Comparison of ENCODE assay signal across 7 cellular contexts in the genomic region with DNA sequence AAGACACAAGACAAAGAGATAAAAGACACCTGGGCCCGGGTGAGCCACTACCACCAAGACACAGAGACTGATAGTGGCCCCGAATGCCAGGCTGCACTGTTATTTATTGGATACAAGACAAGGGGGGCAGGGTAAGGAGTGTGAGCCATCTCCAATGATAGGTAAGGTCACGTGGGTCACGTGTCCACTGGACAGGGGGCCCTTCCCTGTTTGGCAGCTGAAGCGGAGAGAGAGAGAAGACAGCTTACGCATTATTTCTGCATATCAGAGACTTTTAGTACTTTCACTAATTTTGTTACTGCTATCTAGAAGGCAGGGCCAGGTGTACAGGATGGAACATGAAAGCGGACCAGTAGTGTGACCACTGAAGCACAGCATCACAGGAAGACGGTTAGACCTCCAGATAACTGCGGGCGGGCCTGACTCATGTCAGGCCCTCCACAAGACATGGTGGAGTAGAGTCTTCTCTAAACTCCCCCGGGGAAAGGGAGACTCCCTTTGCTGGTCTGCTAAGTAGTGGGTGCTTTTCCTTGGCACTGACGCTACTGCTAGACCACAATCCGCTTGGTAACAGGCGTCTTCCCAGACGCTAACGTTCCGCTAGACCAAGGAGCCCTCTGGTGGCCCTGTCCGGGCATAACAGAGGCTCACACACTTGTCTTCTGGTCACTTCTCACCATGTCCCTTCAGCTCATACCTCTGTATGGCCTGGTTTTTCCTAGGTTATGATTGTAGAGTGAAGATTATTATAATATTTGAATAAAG. TPM values are rescaled to one million over a fixed set of nuclear protein-coding genes. Genes with fewer than 3 reads are reported as not detected.
A peak's percentile ranks its signal among the peaks of the same experiment; 100 is the strongest.
DNase-seq lines count a peak whose midpoint lies in the region; ATAC-seq and TF ChIP-seq lines count a peak whose summit lies in the region.
"Not testable (repeated sequence)": the region's sequence is repeated elsewhere in the genome, so short reads cannot be mapped to it uniquely, and the experiment has no call there.

No MANE protein-coding gene starts in this region.

- not testable (repeated sequence) for H3K27ac ChIP-seq in Panc1 (ENCODE audit: low read length); psoas muscle

- POLR2A ChIA-PET in Panc1 (lab: Charles Lee): not testable (repeated sequence)

- not testable (repeated sequence) for ATAC-seq in Panc1, psoas muscle

- not testable (repeated sequence) for H3K36me3 Mint-ChIP-seq in IgD-negative memory B cell; activated T-helper 2 cell treated with anti-CD3 and anti-CD28 coated beads, Interferon-gamma antibody, Interleukin-2, Interleukin-4, amounts not matched to agents 10 μg/mL and 5 μg/mL and 100 μg/mL, durations not matched to agents 14 hours and 24 hours and 36 hours (ENCODE audit: low read depth)
- peaks cover 38% of the 10 kb centered on the region for H3K36me3 Mint-ChIP-seq in endothelial cell (ENCODE audit: low read depth, unreplicated experiment)

- H3K4me1 ChIP-seq in Panc1 (ENCODE audit: control insufficient read depth, insufficient read depth, low read length); psoas muscle: not testable (repeated sequence)

- H3K9me3 Mint-ChIP-seq in IgD-negative memory B cell: not testable (repeated sequence)
- peaks cover 25% of the 10 kb centered on the region for H3K9me3 Mint-ChIP-seq in activated T-helper 2 cell treated with anti-CD3 and anti-CD28 coated beads, Interferon-gamma antibody, Interleukin-2, Interleukin-4, amounts not matched to agents 10 μg/mL and 5 μg/mL and 100 μg/mL, durations not matched to agents 14 hours and 24 hours and 36 hours
- peaks cover 29% of the 10 kb centered on the region for H3K9me3 Mint-ChIP-seq in endothelial cell (ENCODE audit: unreplicated experiment)

- H3K4me3 ChIP-seq in Panc1 (ENCODE audit: low read depth in 2 of 2, low read length in 2 of 2); psoas muscle: not testable (repeated sequence)

- intact Hi-C loops in Panc1 (cut with micrococcal nuclease; ENCODE audit: unreplicated experiment): loop anchor here (10.0 kb wide), 1 partner anchor 298 kb away; no protein-coding TSS in a partner anchor
- intact Hi-C loops in activated T-helper 2 cell treated with anti-CD3 and anti-CD28 coated beads, Interferon-gamma antibody, Interleukin-2, Interleukin-4, amounts not matched to agents 10 μg/mL and 5 μg/mL and 100 μg/mL, durations not matched to agents 14 hours and 24 hours and 36 hours (cut with micrococcal nuclease): not testable (repeated sequence)
- intact Hi-C loops in psoas muscle (cut with DNase I): loop anchor here in 1 of 2 donors (10.0 kb wide), 1 partner anchor 308 kb away; no protein-coding TSS in a partner anchor

- H3K27me3 Mint-ChIP-seq in IgD-negative memory B cell; activated T-helper 2 cell treated with anti-CD3 and anti-CD28 coated beads, Interferon-gamma antibody, Interleukin-2, Interleukin-4, amounts not matched to agents 10 μg/mL and 5 μg/mL and 100 μg/mL, durations not matched to agents 14 hours and 24 hours and 36 hours (ENCODE audit: low read depth): not testable (repeated sequence)
- H3K27me3 Mint-ChIP-seq in endothelial cell (ENCODE audit: unreplicated experiment): peaks cover 12% of the 10 kb centered on the region

- not testable (repeated sequence) for BruUV-seq in Panc1 (replicated peaks; lab: Mats Ljungman, UMichigan)

- in situ Hi-C loops in Panc1 (cut with HindIII; ENCODE audit: low pct_unique_long_range_greater_than_20kb, low sequenced_read_pairs): not testable (repeated sequence)

- WGBS in psoas muscle, 3 donors: 62 to 64% (median 64%) methylated on average over 18 of the region's 18 CpGs

- CTCF ChIA-PET in Panc1 (lab: Charles Lee): interaction anchor here (0.7 kb wide), 1 partner anchor 20 kb away, joined by 5 read pairs; no protein-coding TSS in a partner anchor

- not testable (repeated sequence) for H3K36me3 ChIP-seq in Panc1 (ENCODE audit: control insufficient read depth, insufficient read depth, low read length); psoas muscle (ENCODE audit: insufficient read depth in 1 of 2, low read depth in 1 of 2)

- H3K4me3 Mint-ChIP-seq in IgD-negative memory B cell (peak overlapping the region; percentile 62 to 91 (median 86)), endothelial cell (ENCODE audit: unreplicated experiment) (peak overlapping the region; percentile 38)
- not testable (repeated sequence) for H3K4me3 Mint-ChIP-seq in activated T-helper 2 cell treated with anti-CD3 and anti-CD28 coated beads, Interferon-gamma antibody, Interleukin-2, Interleukin-4, amounts not matched to agents 10 μg/mL and 5 μg/mL and 100 μg/mL, durations not matched to agents 14 hours and 24 hours and 36 hours (ENCODE audit: low read depth)

- DNase-seq in DMS53 treated with DMSO at 0.1 percent for 48 hours (lab: John Stamatoyannopoulos, UW; ENCODE audit: unreplicated experiment) (peak; percentile 79), Panc1 (ENCODE audit: low read depth, low spot score) (peak; percentile 53), endothelial cell (ENCODE audit: low spot score) (peak; percentile 40), iPS-NIHi7 (ENCODE audit: extremely low spot score) (peak; percentile 40), psoas muscle (peak in 1 of 2 donors; percentile 21)
- peak; percentile 11 for DNase-seq in activated T-helper 2 cell treated with anti-CD3 and anti-CD28 coated beads, Interferon-gamma antibody, Interleukin-2, Interleukin-4, amounts not matched to agents 10 μg/mL and 5 μg/mL and 100 μg/mL, durations not matched to agents 14 hours and 24 hours and 36 hours (ENCODE audit: low spot score)

- not testable (repeated sequence) for H3K9me3 ChIP-seq in Panc1 (ENCODE audit: control insufficient read depth, insufficient read depth, low read depth, low read length)
- peaks cover 12% of the 10 kb centered on the region for H3K9me3 ChIP-seq in psoas muscle

- H3K27me3 ChIP-seq in Panc1 (ENCODE audit: control insufficient read depth, insufficient read depth, low read length); psoas muscle (ENCODE audit: insufficient read depth in 3 of 3, low read length in 2 of 3): not testable (repeated sequence)

- peak; percentile 90 for TF ChIP-seq CTCF in Panc1 (IDR thresholded peaks at IDR 0.05)
- TF ChIP-seq CTCF in endothelial cell (IDR thresholded peaks at IDR 0.05; ENCODE audit: unreplicated experiment): peak; percentile 25
- TF ChIP-seq CTCF in psoas muscle (IDR thresholded peaks at IDR 0.05): peak; percentile 35

- H3K27ac Mint-ChIP-seq in IgD-negative memory B cell: peak overlapping the region; percentile 77 to 94 (median 86)
- not testable (repeated sequence) for H3K27ac Mint-ChIP-seq in activated T-helper 2 cell treated with anti-CD3 and anti-CD28 coated beads, Interferon-gamma antibody, Interleukin-2, Interleukin-4, amounts not matched to agents 10 μg/mL and 5 μg/mL and 100 μg/mL, durations not matched to agents 14 hours and 24 hours and 36 hours; endothelial cell (ENCODE audit: unreplicated experiment)

- peaks cover 19 to 31% (median 21%) of the 10 kb centered on the region in 3 donors for H3K4me1 Mint-ChIP-seq in IgD-negative memory B cell
- H3K4me1 Mint-ChIP-seq in activated T-helper 2 cell treated with anti-CD3 and anti-CD28 coated beads, Interferon-gamma antibody, Interleukin-2, Interleukin-4, amounts not matched to agents 10 μg/mL and 5 μg/mL and 100 μg/mL, durations not matched to agents 14 hours and 24 hours and 36 hours (ENCODE audit: low read depth): peaks cover 13% of the 10 kb centered on the region
- H3K4me1 Mint-ChIP-seq in endothelial cell (ENCODE audit: unreplicated experiment): peaks cover 22% of the 10 kb centered on the region

RNA-seq across cellular contexts. Expression of a gene that starts 3.5 kb away (rescaled TPM):
- polyA plus RNA-seq in IgD-negative memory B cell: 10.8 TPM
- total RNA-seq in Panc1 (2021; ENCODE audit: unreplicated experiment): 19.5 TPM
- polyA plus RNA-seq in Panc1 (2012; ENCODE audit: insufficient read length): 7.4 TPM
- total RNA-seq in activated T-helper 2 cell treated with anti-CD3 and anti-CD28 coated beads, Interferon-gamma antibody, Interleukin-2, Interleukin-4, amounts not matched to agents 10 μg/mL and 5 μg/mL and 100 μg/mL, durations not matched to agents 14 hours and 24 hours and 36 hours: 7.3 and 7.7 TPM in 2 replicates
- total RNA-seq in endothelial cell (ENCODE audit: unreplicated experiment): 10.4 TPM
- total RNA-seq in psoas muscle: 1 to 10 TPM; 5.2 to 8.0 (median 6.1) TPM
- polyA plus RNA-seq in psoas muscle: 1 to 10 TPM; 2.4 to 9.0 (median 2.9) TPM

RNA-seq across cellular contexts. Expression of a gene that starts 35.2 kb away (rescaled TPM):
- 14.7 TPM for polyA plus RNA-seq in IgD-negative memory B cell
- total RNA-seq in Panc1 (2021; ENCODE audit: unreplicated experiment): 25.2 TPM
- polyA plus RNA-seq in Panc1 (2012; ENCODE audit: insufficient read length): 6.6 TPM
- total RNA-seq in activated T-helper 2 cell treated with anti-CD3 and anti-CD28 coated beads, Interferon-gamma antibody, Interleukin-2, Interleukin-4, amounts not matched to agents 10 μg/mL and 5 μg/mL and 100 μg/mL, durations not matched to agents 14 hours and 24 hours and 36 hours: 6.2 and 7.1 TPM in 2 replicates
- 20.6 TPM for total RNA-seq in endothelial cell (ENCODE audit: unreplicated experiment)
- total RNA-seq in psoas muscle: 1 to 10 TPM; 2.5 to 5.1 (median 3.7) TPM
- polyA plus RNA-seq in psoas muscle: 1 to 10 TPM; 1.2 to 5.6 (median 1.9) TPM

Comparison
In these comparisons a context has a peak if more than half of its experiments do, and no peak if none do; other contexts are left out.
1. CTCF ChIP-seq: peak in every context shown above with its lines; median percentile 90 in Panc1; 35 in psoas muscle; 25 in endothelial cell.